ENCODE assay signal across 15 cellular contexts in the genomic region with DNA sequence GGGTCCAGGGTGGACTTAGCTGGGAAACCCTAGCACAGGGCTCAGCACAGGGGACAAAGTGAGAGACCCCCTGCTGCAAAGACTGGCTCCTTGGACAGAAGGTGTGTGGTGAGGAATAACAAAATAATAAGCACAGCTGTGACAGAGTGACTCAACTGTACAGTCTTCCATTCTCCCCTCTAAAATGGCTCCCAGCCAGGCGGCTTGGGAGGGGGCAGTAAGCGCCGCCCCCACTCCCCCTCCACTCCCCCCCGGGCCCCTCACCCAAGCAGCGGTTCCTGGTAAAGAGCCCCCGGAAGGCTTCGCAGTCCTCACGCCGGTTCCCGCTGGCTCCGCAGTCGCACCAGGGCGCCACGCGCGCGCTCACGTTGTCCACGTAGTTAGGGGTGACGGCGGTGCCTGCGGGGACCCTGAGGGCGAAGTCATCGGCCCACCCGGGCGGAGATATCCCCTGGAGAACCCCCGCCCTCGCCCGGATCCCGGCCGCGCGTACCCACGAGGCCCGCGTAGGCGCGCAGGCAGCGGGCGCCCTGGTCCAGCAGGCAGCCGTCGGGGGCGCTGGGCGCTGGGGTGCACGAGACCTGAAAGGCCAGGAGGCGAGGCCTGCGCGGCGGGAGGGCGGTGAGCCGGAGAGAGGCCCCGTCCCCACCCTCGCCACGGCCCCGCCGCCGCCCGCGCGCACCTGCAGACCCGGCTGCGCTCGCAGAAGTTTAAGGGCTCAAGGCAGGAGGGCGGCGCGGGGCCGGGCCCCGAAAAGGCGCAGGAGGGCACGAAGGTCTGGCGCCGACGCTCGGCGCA. TPM values are rescaled to one million over a fixed set of nuclear protein-coding genes. Genes with fewer than 3 reads are reported as not detected.
DNase-seq lines count a peak whose midpoint lies in the region; TF ChIP-seq lines count a peak whose summit lies in the region.
"Had no signal": no experiment of that assay in that cellular context is flagged by ENCODE, and none has a peak within 500 bp of the region (broad histone marks: within the 10 kb centered on the region; RNA-seq: fewer than 3 reads in every experiment).

No MANE protein-coding gene starts in this region.

- DNase-seq in GM10266 (ENCODE audit: extremely low spot score) (peak; percentile 41), cardiac fibroblast (ENCODE audit: low read depth in 2 of 2) (no peak), neural crest cell (ENCODE audit: low read depth, low spot score) (no peak), OCI-LY7 (ENCODE audit: low spot score) (no peak), hippocampal formation (lab: John Stamatoyannopoulos, UW) (no peak), NCI-H345 treated with DMSO at 0.1 percent for 48 hours (lab: John Stamatoyannopoulos, UW; ENCODE audit: unreplicated experiment) (no peak)
- DNase-seq: activated naive CD4-positive, alpha-beta T cell; HCEC 1CT; MM.1S; naive B cell; NCI-H2081 treated with DMSO at 0.1 percent for 48 hours had no signal

- H3K27me3 Mint-ChIP-seq in neural crest cell (ENCODE audit: low read depth): peaks cover 48% of the 10 kb centered on the region

- H3K79me2 ChIP-seq in OCI-LY7 (ENCODE audit: insufficient read depth, low read depth, low read length): no peaks in the 10 kb centered on the region
- H3K79me2 ChIP-seq: hepatocyte had no signal

- H3K4me1 ChIP-seq in BLaER1: peaks cover 29% of the 10 kb centered on the region
- peaks cover 4% of the 10 kb centered on the region for H3K4me1 ChIP-seq in OCI-LY7 (ENCODE audit: insufficient read depth, low read length, poor library complexity, severe bottlenecking)

- H3K27ac ChIP-seq in BLaER1: no peak overlapping the region
- no peak overlapping the region for H3K27ac ChIP-seq in OCI-LY7 (ENCODE audit: low read depth, low read length, poor library complexity, severe bottlenecking)
- H3K27ac ChIP-seq: hepatocyte had no signal

- intact Hi-C loops in OCI-LY7 (cut with micrococcal nuclease; ENCODE audit: unreplicated experiment): no loop called here

- H3K4me3 ChIP-seq in BLaER1: no peak overlapping the region
- H3K4me3 ChIP-seq in cardiac fibroblast (replicated peaks in 1 of 2; ENCODE audit: low read depth in 2 of 2, low read length in 2 of 2): no peak overlapping the region
- no peak overlapping the region for H3K4me3 ChIP-seq in OCI-LY7 (ENCODE audit: low read depth, low read length, poor library complexity, severe bottlenecking)
- H3K4me3 ChIP-seq: hepatocyte had no signal

- no peak overlapping the region for H3K9ac ChIP-seq in BLaER1

- H2AFZ ChIP-seq in OCI-LY7 (ENCODE audit: low read length): no peak overlapping the region
- H2AFZ ChIP-seq: hepatocyte had no signal

- peak overlapping the region; percentile 36 for H3K4me2 ChIP-seq in BLaER1
- no peak overlapping the region for H3K4me2 ChIP-seq in OCI-LY7 (ENCODE audit: low read length)
- H3K4me2 ChIP-seq: hepatocyte had no signal

- no TSS peak for BruUV-seq in OCI-LY7 (replicated peaks; lab: Mats Ljungman, UMichigan)

- H3K9me2 ChIP-seq in OCI-LY7 (ENCODE audit: insufficient read depth, low read length): no peaks in the 10 kb centered on the region

- no peaks in the 10 kb centered on the region for H3K36me3 ChIP-seq in BLaER1
- H3K36me3 ChIP-seq in OCI-LY7 (ENCODE audit: insufficient read depth, low read length): no peaks in the 10 kb centered on the region

- CTCF ChIA-PET in OCI-LY7 (lab: Charles Lee; ENCODE audit: unreplicated experiment): no interaction called here

- H3K4me3 Mint-ChIP-seq in neural crest cell: no peak overlapping the region

- no peak overlapping the region for H3K27ac Mint-ChIP-seq in neural crest cell (ENCODE audit: unreplicated experiment)
- H3K27ac Mint-ChIP-seq: CD14-positive monocyte had no signal

- POLR2A ChIA-PET in OCI-LY7 (lab: Charles Lee): no interaction called here

- no peaks in the 10 kb centered on the region for H3K9me3 Mint-ChIP-seq in neural crest cell

- peaks cover 6% of the 10 kb centered on the region for H3K4me1 Mint-ChIP-seq in neural crest cell

- no peaks in the 10 kb centered on the region for H3K9me3 ChIP-seq in BLaER1
- no peaks in the 10 kb centered on the region for H3K9me3 ChIP-seq in OCI-LY7 (ENCODE audit: low read length)

- TF ChIP-seq CTCF in GM10266 (IDR thresholded peaks at IDR 0.05; ENCODE audit: control insufficient read depth, insufficient read depth, low read depth, missing control alignments) (no peak), cardiac fibroblast (IDR thresholded peaks at IDR 0.05; ENCODE audit: low read depth, low read length) (peak; percentile 2), neural crest cell (conservative IDR thresholded peaks at IDR 0.05) (peak; percentile 10), OCI-LY7 (conservative IDR thresholded peaks at IDR 0.05; ENCODE audit: low read length) (no peak)

- peaks cover 42% of the 10 kb centered on the region for H3K27me3 ChIP-seq in BLaER1

- no peaks in the 10 kb centered on the region for H3K36me3 Mint-ChIP-seq in neural crest cell (ENCODE audit: low read depth)
- H3K36me3 Mint-ChIP-seq: naive B cell had no signal

- H4K20me1 ChIP-seq in BLaER1: no peaks in the 10 kb centered on the region; the same call in 1 of the 2 replicates
- H4K20me1 ChIP-seq in OCI-LY7 (ENCODE audit: insufficient read depth, low read length): peaks cover 4% of the 10 kb centered on the region; the same call in 1 of the 2 replicates

RNA-seq across cellular contexts. Expression of a gene that starts 2.7 kb away (rescaled TPM):
- total RNA-seq in neural crest cell: not detected in 2 replicates
- not detected in 2 replicates for total RNA-seq in OCI-LY7 (2014; rRNA removed; shearing (Covaris generic))
- not detected in 2 replicates for total RNA-seq in OCI-LY7 (2022)
- total RNA-seq: hepatocyte, lower leg skin had no signal

RNA-seq across cellular contexts. Expression of a gene that starts 21.3 kb away (rescaled TPM):
- total RNA-seq in neural crest cell: 3.0 and 3.2 TPM in 2 replicates
- not detected in 2 replicates for total RNA-seq in OCI-LY7 (2014; rRNA removed; shearing (Covaris generic))
- total RNA-seq in OCI-LY7 (2022): not detected in 2 replicates

RNA-seq across cellular contexts. Expression of a gene that starts 51.9 kb away (rescaled TPM):
- total RNA-seq in neural crest cell: not detected in 2 replicates
- not detected in 2 replicates for total RNA-seq in OCI-LY7 (2014; rRNA removed; shearing (Covaris generic))
- total RNA-seq in OCI-LY7 (2022): 0.11 TPM in 1 of 2 replicates, not detected in the other

Comparison
In these comparisons a context has a peak if more than half of its experiments do, and no peak if none do; other contexts are left out.
1. CTCF ChIP-seq: peak in cardiac fibroblast (single experiment) and neural crest cell (single experiment); none in GM10266 (single experiment) and OCI-LY7 (single experiment).